Comparison of ENCODE assay signal across 15 cellular contexts in genomic region chr2:21039080-21039556, GRCh38. TPM values are rescaled to one million over a fixed set of nuclear protein-coding genes. Genes with fewer than 3 reads are reported as not detected.
DNase-seq lines count a peak whose midpoint lies in the region; ATAC-seq and TF ChIP-seq lines count a peak whose summit lies in the region.
"Had no signal": no experiment of that assay in that cellular context is flagged by ENCODE, and none has a peak within 500 bp of the region (broad histone marks: within the 10 kb centered on the region; RNA-seq: fewer than 3 reads in every experiment).

No MANE protein-coding gene starts in this region.

- no peaks in the 10 kb centered on the region for H3K9me3 Mint-ChIP-seq in Caco-2 (ENCODE audit: unreplicated experiment)
- H3K9me3 Mint-ChIP-seq: GM23338 had no signal

- no peak overlapping the region for H3K27ac Mint-ChIP-seq in Caco-2 (ENCODE audit: unreplicated experiment)
- H3K27ac Mint-ChIP-seq: GM23338 had no signal

- H3K4me1 ChIP-seq in HEK293 (ENCODE audit: control insufficient read depth, insufficient read depth, low read length) = no peaks in the 10 kb centered on the region
- H3K4me1 ChIP-seq in right atrium auricular region = peaks cover 0 to 24% of the 10 kb centered on the region in 2 donors
- peaks cover 0 to 41% (median 30%) of the 10 kb centered on the region in 4 donors for H3K4me1 ChIP-seq in sigmoid colon
- H3K4me1 ChIP-seq in Caco-2 = peaks cover 9% of the 10 kb centered on the region

- no peak for TF ChIP-seq POLR2A in sigmoid colon (IDR thresholded peaks at IDR 0.05)

- H3K4me1 Mint-ChIP-seq in Caco-2 (ENCODE audit: low read depth, unreplicated experiment) = peaks cover 15% of the 10 kb centered on the region

- no TSS peak for BruUV-seq in Caco-2 (replicated peaks; lab: Mats Ljungman, UMichigan)

- no peak for TF ChIP-seq CTCF in HEK293 (tag by site-specific recombination; IDR thresholded peaks at IDR 0.05)
- no peak for TF ChIP-seq CTCF in right atrium auricular region (IDR thresholded peaks at IDR 0.05)
- no peak for TF ChIP-seq CTCF in sigmoid colon (IDR thresholded peaks at IDR 0.05)
- no peak for TF ChIP-seq CTCF in Caco-2 (IDR thresholded peaks at IDR 0.05; ENCODE audit: insufficient read depth in 1 of 2, low read depth in 1 of 2, low read length in 1 of 2, severe bottlenecking in 1 of 2, unreplicated experiment in 1 of 2)

- DNase-seq in epithelial cell of prostate (ENCODE audit: low read depth, low spot score) (no peak), right atrium auricular region (ENCODE audit: low spot score) (no peak), sigmoid colon (no peak), SHP77 (lab: John Stamatoyannopoulos, UW) (no peak), Caco-2 (no peak), GM19238 (ENCODE audit: insufficient read length, low spot score) (no peak)
- DNase-seq: Calu3, DMS79 treated with DMSO at 0.1 percent for 48 hours, NCI-H146, NCI-H2227 treated with DMSO at 0.1 percent for 48 hours, NCI-H526 had no signal

- H3K27me3 Mint-ChIP-seq in Caco-2 (ENCODE audit: insufficient read depth, unreplicated experiment) = no peaks in the 10 kb centered on the region

- CTCF ChIA-PET in HEK293 (lab: Yijun Ruan, JAX) (interaction anchor here (0.8 kb wide), 1 partner anchor 135 kb away, joined by 3 read pairs; no protein-coding TSS in a partner anchor), Caco-2 (lab: Charles Lee) (interaction anchor here (1.2 kb wide), 1 partner anchor 76 kb away, joined by 3 read pairs; no protein-coding TSS in a partner anchor)

- H3K36me3 Mint-ChIP-seq in Caco-2 (ENCODE audit: insufficient read depth, unreplicated experiment) = peaks cover 86% of the 10 kb centered on the region

- H3K27ac ChIP-seq in HEK293 (ENCODE audit: extremely low read depth, low read depth, low read length) = no peak overlapping the region
- peak overlapping the region; percentile 56 for H3K27ac ChIP-seq in epithelial cell of prostate
- peak overlapping the region; percentile 78 to 88 for H3K27ac ChIP-seq in right atrium auricular region
- H3K27ac ChIP-seq in sigmoid colon = peak overlapping the region; percentile 63 to 86 (median 77)

- no peaks in the 10 kb centered on the region for H3K27me3 ChIP-seq in right atrium auricular region
- peaks cover 0 to 3% (median 0%) of the 10 kb centered on the region in 3 donors for H3K27me3 ChIP-seq in sigmoid colon
- H3K27me3 ChIP-seq in Caco-2 (replicated peaks; ENCODE audit: control insufficient read depth, insufficient read depth, low read length) = no peaks in the 10 kb centered on the region

- H3K36me3 ChIP-seq in HEK293 (ENCODE audit: control insufficient read depth in 2 of 2, insufficient read depth in 1 of 2, low read length in 2 of 2) = no peaks in the 10 kb centered on the region
- peaks cover 28% of the 10 kb centered on the region for H3K36me3 ChIP-seq in right atrium auricular region
- H3K36me3 ChIP-seq in sigmoid colon = no peaks in the 10 kb centered on the region
- peaks cover 16% of the 10 kb centered on the region for H3K36me3 ChIP-seq in Caco-2 (ENCODE audit: control insufficient read depth, insufficient read depth, low read length)

- no peak overlapping the region for H3K4me3 Mint-ChIP-seq in Caco-2 (ENCODE audit: unreplicated experiment)
- H3K4me3 Mint-ChIP-seq: GM23338 had no signal

- POLR2A ChIA-PET in HEK293 (lab: Yijun Ruan, JAX) = no interaction called here
- POLR2A ChIA-PET in Caco-2 (lab: Charles Lee) = no interaction called here

- WGBS in sigmoid colon, 2 donors = 45 to 64% methylated on average over 4 of the region's 4 CpGs

- TF ChIP-seq EP300 in sigmoid colon (IDR thresholded peaks at IDR 0.05) = no peak

- intact Hi-C loops in sigmoid colon (cut with DNase I) (loop anchor here (5.0 kb wide), 1 partner anchor 377 kb away; no protein-coding TSS in a partner anchor), Caco-2 (cut with micrococcal nuclease; ENCODE audit: unreplicated experiment) (no loop called here)

- H3K4me3 ChIP-seq in HEK293 (ENCODE audit: low read depth, low read length) (no peak overlapping the region), right atrium auricular region (no peak overlapping the region), sigmoid colon (no peak overlapping the region), Caco-2 (ENCODE audit: low read depth, low read length) (no peak overlapping the region)
- H3K4me3 ChIP-seq: GM23338 had no signal

- ATAC-seq in GM21360 (IDR thresholded peaks at IDR 0.05; ENCODE audit: unreplicated experiment) = no peak
- ATAC-seq: GM23338 had no signal

- H3K9me3 ChIP-seq in HEK293 (ENCODE audit: control insufficient read depth, insufficient read depth, low read depth, low read length) (no peaks in the 10 kb centered on the region), right atrium auricular region (no peaks in the 10 kb centered on the region), sigmoid colon (no peaks in the 10 kb centered on the region), Caco-2 (no peaks in the 10 kb centered on the region)

TF ChIP-seq in HEK293, 187 proteins besides CTCF, POLR2A, EP300 and RAD21:
- TF ChIP-seq ZSCAN18 (tag by site-specific recombination; IDR thresholded peaks at IDR 0.05) (no peak), ZNF558 (tag by site-specific recombination; IDR thresholded peaks at IDR 0.05) (no peak), SCRT1 (tag by site-specific recombination; IDR thresholded peaks at IDR 0.05; ENCODE audit: borderline replicate concordance) (0 out of 2 replicates have a peak, but pooled peaks have one; percentile 32), SCRT2 (tag by site-specific recombination; IDR thresholded peaks at IDR 0.05) (peak; percentile 81), ZSCAN4 (tag by site-specific recombination; IDR thresholded peaks at IDR 0.05) (no peak)
TF ChIP-seq in HEK293: peak in this region for 2.

RNA-seq across cellular contexts. Expression of gene APOB, which starts 4.8 kb away (rescaled TPM):
- total RNA-seq in right atrium auricular region (10 to 100 TPM; 20.1 to 45.3 TPM), sigmoid colon (1 to 10 TPM in 3 of 4 donors, under 1 TPM in 1; 0.16 to 3.6 (median 1.7) TPM), Caco-2 (2022) (190 and 234 TPM in 2 replicates)
- polyA plus RNA-seq in sigmoid colon = under 1 TPM in 2 of 3 donors, not detected in 1; under 0.01 to 0.12 TPM
- total RNA-seq: RPMI7951 had no signal

Comparison
In these comparisons a context has a peak if more than half of its experiments do, and no peak if none do; other contexts are left out.
1. RNA of gene APOB, which starts 4.8 kb away (total RNA-seq): 190 to 234 TPM in Caco-2 and 20.1 to 45.3 TPM in right atrium auricular region; 0.16 to 3.6 TPM in sigmoid colon; every median in the first group is over 4 times any median in the second.